Comparison of ENCODE assay signal across 22 cellular contexts in genomic region chr3:127446756-127447155, GRCh38.
"Had no signal": no experiment of that assay in that cellular context is flagged by ENCODE, and none has a peak within 500 bp of the region (broad histone marks: within the 10 kb centered on the region; RNA-seq: fewer than 3 reads in every experiment).

No MANE protein-coding gene starts in this region.

- H3K36me3 Mint-ChIP-seq: T-cell, WTC11 had no signal

- H3K9me3 Mint-ChIP-seq: dendritic cell treated with granulocyte-macrophage colony-stimulating factor and Interleukin-4, amounts not matched to agents 40 ng/mL and 50 ng/mL, for 4 days; nephron progenitor cell; T-cell; WTC11 had no signal

- H3K4me3 Mint-ChIP-seq: activated CD8-positive, alpha-beta T cell treated with anti-CD3 and anti-CD28 coated beads, Interleukin-2, amount 10 ng/mL, durations not matched to agents 7 days and 5 days; dendritic cell treated with granulocyte-macrophage colony-stimulating factor and Interleukin-4, amounts not matched to agents 40 ng/mL and 50 ng/mL, for 4 days; nephron progenitor cell; T-cell; WTC11 had no signal

- H3K4me3 ChIP-seq: adrenal gland, breast epithelium, lower lobe of right lung, pancreas, tibial nerve, vagina had no signal

- H3K4me1 ChIP-seq: adrenal gland, breast epithelium, lower lobe of right lung, pancreas, tibial nerve, vagina had no signal

- ATAC-seq: activated CD8-positive, alpha-beta T cell treated with anti-CD3 and anti-CD28 coated beads, Interleukin-2, amount 10 ng/mL, durations not matched to agents 7 days and 5 days; left cardiac atrium; lower lobe of right lung; pancreas; SK-N-SH treated with all-trans-retinoic acid at 6 μM for 48 hours; T-cell; WTC11 had no signal

- H3K4me1 Mint-ChIP-seq: T-cell, WTC11 had no signal

- H3K27me3 ChIP-seq: breast epithelium, pancreas, vagina had no signal

- H3K9me3 ChIP-seq: adrenal gland, breast epithelium, lower lobe of right lung, pancreas, tibial nerve, vagina had no signal

- DNase-seq: activated CD4-positive, alpha-beta T cell treated with anti-CD3 and anti-CD28 coated beads for 48 hours; activated CD8-positive, alpha-beta T cell treated with anti-CD3 and anti-CD28 coated beads, Interleukin-2, amount 10 ng/mL, durations not matched to agents 7 days and 5 days; activated effector memory CD4-positive, alpha-beta T cell treated with anti-CD3 and anti-CD28 coated beads, Interleukin-2, amount 50 U/mL, for 16 hours; activated naive CD4-positive, alpha-beta T cell treated with anti-CD3 and anti-CD28 coated beads, Interleukin-2, amount 50 U/mL, for 16 hours; activated T-cell treated with anti-CD3 and anti-CD28 coated beads, Interleukin-2, amount 50 U/mL, for 48 hours; adrenal gland; effector memory CD4-positive, alpha-beta T cell; lower lobe of right lung; nephron progenitor cell; stimulated activated CD4-positive, alpha-beta T cell treated with anti-CD3 and anti-CD28 coated beads, Interleukin-12 subunit alpha, Interleukin-12 subunit beta, amount 100 ng/mL, for 4 hours; stimulated activated CD4-positive, alpha-beta T cell treated with anti-CD3 and anti-CD28 coated beads, Interleukin-1b, Interleukin-23, amount 100 ng/mL, for 48 hours; stimulated activated CD8-positive, alpha-beta memory T cell treated with anti-CD3 and anti-CD28 coated beads, Interleukin-4, amount 100 ng/mL, for 48 hours; stimulated activated naive CD4-positive, alpha-beta T cell; T-cell had no signal

- H3K36me3 ChIP-seq: adrenal gland, breast epithelium, lower lobe of right lung, pancreas, tibial nerve, vagina had no signal

- H3K27ac Mint-ChIP-seq: activated CD8-positive, alpha-beta T cell treated with anti-CD3 and anti-CD28 coated beads, Interleukin-2, amount 10 ng/mL, durations not matched to agents 7 days and 5 days; dendritic cell treated with granulocyte-macrophage colony-stimulating factor and Interleukin-4, amounts not matched to agents 40 ng/mL and 50 ng/mL, for 4 days; nephron progenitor cell; T-cell; WTC11 had no signal

- H3K27ac ChIP-seq: adrenal gland, breast epithelium, lower lobe of right lung, pancreas, tibial nerve, vagina had no signal
